ENCODE assay signal across 7 cellular contexts in genomic region chr12:6886206-6886999, GRCh38. TPM values are rescaled to one million over a fixed set of nuclear protein-coding genes. Genes with fewer than 3 reads are reported as not detected.
DNase-seq lines count a peak whose midpoint lies in the region; ATAC-seq, FAIRE-seq and TF ChIP-seq lines count a peak whose summit lies in the region.
"Not testable (repeated sequence)": the region's sequence is repeated elsewhere in the genome, so short reads cannot be mapped to it uniquely, and the experiment has no call there.

No MANE protein-coding gene starts in this region.

- not testable (repeated sequence) for H3K27me3 Mint-ChIP-seq in Caco-2 (ENCODE audit: insufficient read depth, unreplicated experiment); osteocyte (ENCODE audit: unreplicated experiment)

- not testable (repeated sequence) for H3K27me3 ChIP-seq in Caco-2 (replicated peaks; ENCODE audit: control insufficient read depth, insufficient read depth, low read length); HUES48 (ENCODE audit: control insufficient read depth, insufficient read depth, low read length); K562 (ENCODE audit: control insufficient read depth in 2 of 2, insufficient read depth in 2 of 2, low read length in 2 of 2); hepatocyte; mesenchymal stem cell (ENCODE audit: control insufficient read depth in 1 of 2, insufficient read depth in 1 of 2, low read length in 2 of 2)

- H2AK5ac ChIP-seq in mesenchymal stem cell (ENCODE audit: low read length, severe bottlenecking), result peak overlapping the region; percentile 82

- H4K8ac ChIP-seq in mesenchymal stem cell (ENCODE audit: low read length), result not testable (repeated sequence)

- H3K27ac ChIP-seq in HUES48 (ENCODE audit: low read depth, low read length) (peak overlapping the region; percentile 84), hepatocyte (peak overlapping the region; percentile 93), mesenchymal stem cell (ENCODE audit: low read length, poor library complexity, severe bottlenecking) (peak overlapping the region; percentile 79)
- not testable (repeated sequence) for H3K27ac ChIP-seq in K562 (ENCODE audit: extremely low read depth, low read depth, low read length)

- H3K79me1 ChIP-seq in mesenchymal stem cell (replicated peaks; ENCODE audit: low read length, poor library complexity, severe bottlenecking), result not testable (repeated sequence)

- not testable (repeated sequence) for TF ChIP-seq RAD21 in K562 (CRISPR knock-in tag; conservative IDR thresholded peaks at IDR 0.05 in 1 of 2, IDR thresholded peaks at IDR 0.05 in 1 of 2)

- POLR2A ChIA-PET in Caco-2 (lab: Charles Lee) (interaction anchor here (0.6 to 1.9 kb wide), 3 partner anchors 14 to 781 kb away, joined by 3 to 12 read pairs (median 4); partner anchors contain the start of gene SPSB2), K562 (lab: Yijun Ruan, JAX) (interaction anchor here (0.6 to 1.7 kb wide), 5 partner anchors 13 to 35 kb away, joined by 3 to 6 read pairs (median 4); partner anchors contain the start of genes SPSB2 and USP5)

- TF ChIP-seq CTCF in Caco-2 (IDR thresholded peaks at IDR 0.05; ENCODE audit: insufficient read depth in 1 of 2, low read depth in 1 of 2, low read length in 1 of 2, severe bottlenecking in 1 of 2, unreplicated experiment in 1 of 2); K562 (IDR thresholded peaks at IDR 0.05 in 2 of 3, conservative IDR thresholded peaks at IDR 0.05 in 1 of 3; ENCODE audit: insufficient read depth in 2 of 3, low read depth in 1 of 3, low read length in 3 of 3); hepatocyte (IDR thresholded peaks at IDR 0.05; ENCODE audit: poor library complexity); osteocyte (IDR thresholded peaks at IDR 0.05): not testable (repeated sequence)

- H3K36me3 ChIP-seq in Caco-2 (ENCODE audit: control insufficient read depth, insufficient read depth, low read length); hepatocyte (replicated peaks; ENCODE audit: insufficient read depth, low read depth): not testable (repeated sequence)
- peaks cover 21% of the 10 kb centered on the region for H3K36me3 ChIP-seq in HUES48 (ENCODE audit: control insufficient read depth, insufficient read depth, low read length)
- peaks cover 14% of the 10 kb centered on the region; the same call in 1 of the 3 replicates for H3K36me3 ChIP-seq in K562 (ENCODE audit: control insufficient read depth, insufficient read depth, low read length)
- peaks cover 15 to 25% of the 10 kb centered on the region in 2 experiments for H3K36me3 ChIP-seq in mesenchymal stem cell (ENCODE audit: control insufficient read depth in 1 of 2, insufficient read depth in 2 of 2, low read depth in 1 of 2, low read length in 2 of 2)

- not testable (repeated sequence) for H2BK12ac ChIP-seq in mesenchymal stem cell (ENCODE audit: low read length in 2 of 2)

- not testable (repeated sequence) for H3K9me3 ChIP-seq in Caco-2; HUES48 (ENCODE audit: control insufficient read depth, insufficient read depth, low read length); K562 (replicated peaks; ENCODE audit: control insufficient read depth, insufficient read depth, low read depth, low read length); hepatocyte (ENCODE audit: low read depth); mesenchymal stem cell (ENCODE audit: control insufficient read depth, low read length)

- H4K20me1 ChIP-seq in K562 (replicated peaks; ENCODE audit: control insufficient read depth, insufficient read depth, low read length); hepatocyte (ENCODE audit: insufficient read depth, poor library complexity, severe bottlenecking): not testable (repeated sequence)

- H3K4ac ChIP-seq in mesenchymal stem cell (ENCODE audit: low read depth in 1 of 2, low read length in 2 of 2), result not testable (repeated sequence)

- H3K18ac ChIP-seq in mesenchymal stem cell (ENCODE audit: low read depth in 1 of 2, low read length in 2 of 2), result not testable (repeated sequence)

- not testable (repeated sequence) for H3K23ac ChIP-seq in mesenchymal stem cell (ENCODE audit: low read length in 2 of 2)

- not testable (repeated sequence) for TF ChIP-seq POLR2A in K562 (conservative IDR thresholded peaks at IDR 0.05)

- peaks cover 83% of the 10 kb centered on the region for H3K36me3 Mint-ChIP-seq in Caco-2 (ENCODE audit: insufficient read depth, unreplicated experiment)
- not testable (repeated sequence) for H3K36me3 Mint-ChIP-seq in osteocyte (ENCODE audit: unreplicated experiment)

- H3K9me1 ChIP-seq in K562 (ENCODE audit: control insufficient read depth, insufficient read depth, low read length), result not testable (repeated sequence)

- not testable (repeated sequence) for H3K4me3 ChIP-seq in Caco-2 (ENCODE audit: low read depth, low read length); HUES48 (ENCODE audit: low read depth, low read length); K562; hepatocyte; mesenchymal stem cell (ENCODE audit: insufficient read depth in 1 of 2, low read depth in 1 of 2, low read length in 2 of 2)

- not testable (repeated sequence) for H3K4me2 ChIP-seq in K562 (ENCODE audit: insufficient read depth, low read length); mesenchymal stem cell (ENCODE audit: low read length, poor library complexity, severe bottlenecking)
- peak overlapping the region; percentile 55 for H3K4me2 ChIP-seq in hepatocyte

- not testable (repeated sequence) for H3K14ac ChIP-seq in mesenchymal stem cell (ENCODE audit: low read length in 2 of 2)

- H2BK120ac ChIP-seq in mesenchymal stem cell (ENCODE audit: low read depth, low read length), result not testable (repeated sequence)

- not testable (repeated sequence) for H2AFZ ChIP-seq in K562 (ENCODE audit: low read depth, low read length); mesenchymal stem cell (ENCODE audit: low read depth, low read length)
- peak overlapping the region; percentile 18 for H2AFZ ChIP-seq in hepatocyte

- peak overlapping the region; percentile 74 for H3K4me3 Mint-ChIP-seq in Caco-2 (ENCODE audit: unreplicated experiment)
- not testable (repeated sequence) for H3K4me3 Mint-ChIP-seq in osteocyte (ENCODE audit: unreplicated experiment)

- TF ChIP-seq EP300 in K562 (IDR thresholded peaks at IDR 0.05; ENCODE audit: low read length), result not testable (repeated sequence)

- BruUV-seq in Caco-2 (replicated peaks; lab: Mats Ljungman, UMichigan), result TSS peak; percentile 9
- not testable (repeated sequence) for BruUV-seq in K562 (replicated peaks; lab: Mats Ljungman, UMichigan)

- not testable (repeated sequence) for H3K9me3 Mint-ChIP-seq in Caco-2 (ENCODE audit: unreplicated experiment); osteocyte (ENCODE audit: unreplicated experiment)

- not testable (repeated sequence) for H3K79me2 ChIP-seq in K562 (ENCODE audit: control insufficient read depth, insufficient read depth, low read length); hepatocyte

- not testable (repeated sequence) for H4K91ac ChIP-seq in mesenchymal stem cell (ENCODE audit: low read length)

- not testable (repeated sequence) for ATAC-seq in K562

- not testable (repeated sequence) for H3K9me2 ChIP-seq in hepatocyte (replicated peaks; ENCODE audit: insufficient read depth)

- not testable (repeated sequence) for FAIRE-seq in K562 (lab: Jason Lieb, UNC)

- 46% methylated on average over 5 of the region's 15 CpGs for WGBS in K562 (ENCODE audit: insufficient coverage, low coverage, missing lambda C conversion rate)
- 32% methylated on average over 12 of the region's 15 CpGs for WGBS in hepatocyte (ENCODE audit: low lambda C conversion rate, missing lambda C conversion rate)
- whole genome bisulfite sequencing in mesenchymal stem cell, result 64% methylated on average over 4 of the region's 15 CpGs

- CTCF ChIA-PET in Caco-2 (lab: Charles Lee), result interaction anchor here (0.6 to 2.9 kb wide), 4 partner anchors 14 to 120 kb away, joined by 3 to 12 read pairs (median 3); partner anchors contain the start of gene SPSB2
- CTCF ChIA-PET in K562 (lab: Yijun Ruan, JAX; ENCODE audit: low intra/inter-chr PET ratio), result not testable (repeated sequence)

- H2BK15ac ChIP-seq in mesenchymal stem cell (ENCODE audit: low read depth, poor library complexity, severe bottlenecking), result not testable (repeated sequence)

- DNase-seq in Caco-2, result peak; percentile 88 to 94
- peak; percentile 17 for DNase-seq in OCI-M1 (lab: John Stamatoyannopoulos, UW)
- DNase-seq in K562 (ENCODE audit: extremely low read depth in 1 of 4, low spot score in 3 of 4); hepatocyte (ENCODE audit: low spot score); mesenchymal stem cell; osteocyte (ENCODE audit: extremely low spot score, unreplicated experiment): not testable (repeated sequence)

- intact Hi-C loops in Caco-2 (cut with micrococcal nuclease; ENCODE audit: unreplicated experiment), result loop anchor here (1.0 kb wide), 1 partner anchor 13 kb away; the partner anchor contains the start of gene SPSB2
- intact Hi-C loops in K562 (cut with micrococcal nuclease), result not testable (repeated sequence)

- H3K27ac Mint-ChIP-seq in Caco-2 (ENCODE audit: unreplicated experiment), result peak overlapping the region; percentile 98
- H3K27ac Mint-ChIP-seq in osteocyte (ENCODE audit: unreplicated experiment), result peak overlapping the region; percentile 35

- H2BK5ac ChIP-seq in mesenchymal stem cell (ENCODE audit: low read depth, low read length, poor library complexity, severe bottlenecking), result peak overlapping the region; percentile 90

- H3K4me1 Mint-ChIP-seq in Caco-2 (ENCODE audit: low read depth, unreplicated experiment), result peaks cover 21% of the 10 kb centered on the region
- not testable (repeated sequence) for H3K4me1 Mint-ChIP-seq in osteocyte (ENCODE audit: unreplicated experiment)

- in situ Hi-C loops in K562 (cut with MboI), result not testable (repeated sequence)

- H3K9ac ChIP-seq in HUES48 (ENCODE audit: low read depth, low read length); K562 (ENCODE audit: insufficient read depth in 1 of 2, low read depth in 2 of 2, low read length in 2 of 2); mesenchymal stem cell (ENCODE audit: low read length): not testable (repeated sequence)

- peaks cover 47% of the 10 kb centered on the region for H3K4me1 ChIP-seq in Caco-2
- H3K4me1 ChIP-seq in HUES48 (ENCODE audit: control insufficient read depth, insufficient read depth, low read length), result peaks cover 31% of the 10 kb centered on the region
- peaks cover 8 to 15% of the 10 kb centered on the region in 2 experiments; a peak in 4 of 5 replicates for H3K4me1 ChIP-seq in K562 (replicated peaks in 1 of 2; ENCODE audit: control insufficient read depth in 2 of 2, insufficient read depth in 2 of 2, low read length in 2 of 2)
- peaks cover 12% of the 10 kb centered on the region for H3K4me1 ChIP-seq in hepatocyte (ENCODE audit: insufficient read depth)
- H3K4me1 ChIP-seq in mesenchymal stem cell (ENCODE audit: control insufficient read depth, insufficient read depth, low read depth, low read length), result peaks cover 11% of the 10 kb centered on the region

RNA-seq across cellular contexts. Expression of gene SPSB2, which starts 13.3 kb away (rescaled TPM):
- total RNA-seq in Caco-2 (2022) (23.7 and 24.7 TPM in 2 replicates), K562 (2014; rRNA removed) (8.9 and 10.6 TPM in 2 replicates), K562 (2014; rRNA removed; fragmentation: Illumina TruSeq; extraction: Trizol) (1.3 and 1.6 TPM in 2 replicates), K562 (2015; rRNA removed; fragmentation: Illumina TruSeq; extraction: Trizol) (7.2 and 7.9 TPM in 2 replicates), K562 (2021) (7.5 and 9.4 TPM in 2 replicates), hepatocyte (10.8 and 14.1 TPM in 2 replicates), osteocyte (9.2 and 11.5 TPM in 2 replicates)
- total RNA-seq in K562 (2011; cell fraction: chromatin; rRNA removed; ENCODE audit: low replicate concordance), result 1.5 and 5.5 TPM in 2 replicates
- total RNA-seq in K562 (2011; cell fraction: nucleolus; rRNA removed), result 4.5 and 5.3 TPM in 2 replicates
- total RNA-seq in K562 (2011; cell fraction: nucleoplasm; rRNA removed), result 4.0 and 5.6 TPM in 2 replicates
- polyA plus RNA-seq in K562 (2011; rRNA removed) (1.9 and 3.0 TPM in 2 replicates), K562 (2014; fragmentation: Illumina TruSeq; extraction: Trizol) (1.4 and 5.5 TPM in 2 replicates), K562 (2014; fragmentation: Nextera tagmentation; extraction: Ambion mirVana) (under 1 TPM; 0.10 to 0.29 TPM), K562 (2014; rRNA removed) (10.5 and 13.7 TPM in 2 replicates), hepatocyte (11.0 and 13.8 TPM in 2 replicates)
- polyA plus RNA-seq in K562 (2011; cell fraction: cytosol; rRNA removed), result 5.1 and 8.3 TPM in 2 replicates
- polyA plus RNA-seq in K562 (2011; cell fraction: nucleus; rRNA removed), result 5.3 and 7.2 TPM in 2 replicates
- 5.7 and 6.2 TPM in 2 replicates for polyA plus RNA-seq in K562 (2012)
- 0.70 and 1.5 TPM in 2 replicates for polyA minus RNA-seq in K562 (2011; rRNA and poly(A)+ RNA removed)
- polyA minus RNA-seq in K562 (2011; cell fraction: cytosol; rRNA and poly(A)+ RNA removed), result 2.0 and 2.5 TPM in 2 replicates
- polyA minus RNA-seq in K562 (2011; cell fraction: nucleus; rRNA and poly(A)+ RNA removed), result 4.8 and 6.1 TPM in 2 replicates
- 6.3 TPM for polyA plus RNA-seq in mesenchymal stem cell (2013, experiment 1 of 2)
- polyA plus RNA-seq in mesenchymal stem cell (2013, experiment 2 of 2), result 6.7 TPM

RNA-seq across cellular contexts. Expression of gene LRRC23, which starts 18.2 kb away (rescaled TPM):
- total RNA-seq in Caco-2 (2022) (7.8 and 8.6 TPM in 2 replicates), K562 (2014; rRNA removed) (3.1 TPM in 2 replicates), K562 (2014; rRNA removed; fragmentation: Illumina TruSeq; extraction: Trizol) (4.2 and 4.3 TPM in 2 replicates), K562 (2015; rRNA removed; fragmentation: Illumina TruSeq; extraction: Trizol) (2.5 and 3.4 TPM in 2 replicates), K562 (2021) (2.1 and 3.0 TPM in 2 replicates), hepatocyte (8.2 and 9.3 TPM in 2 replicates), osteocyte (9.0 and 11.3 TPM in 2 replicates)
- 9.1 and 10.2 TPM in 2 replicates for total RNA-seq in K562 (2011; cell fraction: chromatin; rRNA removed; ENCODE audit: low replicate concordance)
- total RNA-seq in K562 (2011; cell fraction: nucleolus; rRNA removed), result 4.8 and 5.7 TPM in 2 replicates
- total RNA-seq in K562 (2011; cell fraction: nucleoplasm; rRNA removed), result 4.7 and 5.9 TPM in 2 replicates
- polyA plus RNA-seq in K562 (2011; rRNA removed) (7.0 and 7.8 TPM in 2 replicates), K562 (2014; fragmentation: Illumina TruSeq; extraction: Trizol) (4.4 and 5.3 TPM in 2 replicates), K562 (2014; fragmentation: Nextera tagmentation; extraction: Ambion mirVana) (1 to 10 TPM; 2.7 to 2.8 TPM), K562 (2014; rRNA removed) (2.2 and 4.6 TPM in 2 replicates), hepatocyte (9.9 and 12.9 TPM in 2 replicates)
- polyA plus RNA-seq in K562 (2011; cell fraction: cytosol; rRNA removed), result 5.4 and 7.8 TPM in 2 replicates
- 6.2 and 7.4 TPM in 2 replicates for polyA plus RNA-seq in K562 (2011; cell fraction: nucleus; rRNA removed)
- 3.9 and 8.8 TPM in 2 replicates for polyA plus RNA-seq in K562 (2012)
- 4.8 and 6.5 TPM in 2 replicates for polyA minus RNA-seq in K562 (2011; rRNA and poly(A)+ RNA removed)
- 2.4 TPM in 1 of 2 replicates, not detected in the other for polyA minus RNA-seq in K562 (2011; cell fraction: cytosol; rRNA and poly(A)+ RNA removed)
- 1.1 and 6.7 TPM in 2 replicates for polyA minus RNA-seq in K562 (2011; cell fraction: nucleus; rRNA and poly(A)+ RNA removed)
- 6.1 TPM for polyA plus RNA-seq in mesenchymal stem cell (2013, experiment 1 of 2)
- polyA plus RNA-seq in mesenchymal stem cell (2013, experiment 2 of 2), result 6.3 TPM

RNA-seq across cellular contexts. Expression of gene TPI1, which starts 19.1 kb away (rescaled TPM):
- 1,141 and 1,254 TPM in 2 replicates for total RNA-seq in Caco-2 (2022)
- total RNA-seq in K562 (2011; cell fraction: chromatin; rRNA removed; ENCODE audit: low replicate concordance), result 247 and 515 TPM in 2 replicates
- 482 and 515 TPM in 2 replicates for total RNA-seq in K562 (2011; cell fraction: nucleolus; rRNA removed)
- 405 and 412 TPM in 2 replicates for total RNA-seq in K562 (2011; cell fraction: nucleoplasm; rRNA removed)
- total RNA-seq in K562 (2014; rRNA removed), result 810 and 1,081 TPM in 2 replicates
- total RNA-seq in K562 (2014; rRNA removed; fragmentation: Illumina TruSeq; extraction: Trizol), result 553 and 662 TPM in 2 replicates
- total RNA-seq in K562 (2015; rRNA removed; fragmentation: Illumina TruSeq; extraction: Trizol), result 816 and 892 TPM in 2 replicates
- total RNA-seq in K562 (2021), result 678 and 684 TPM in 2 replicates
- 1,939 and 1,978 TPM in 2 replicates for polyA plus RNA-seq in K562 (2011; rRNA removed)
- polyA plus RNA-seq in K562 (2011; cell fraction: cytosol; rRNA removed), result 2,885 and 2,924 TPM in 2 replicates
- polyA plus RNA-seq in K562 (2011; cell fraction: nucleus; rRNA removed), result 1,145 and 1,403 TPM in 2 replicates
- polyA plus RNA-seq in K562 (2012), result 681 and 688 TPM in 2 replicates
- polyA plus RNA-seq in K562 (2014; fragmentation: Illumina TruSeq; extraction: Trizol), result 1,007 and 1,220 TPM in 2 replicates
- polyA plus RNA-seq in K562 (2014; fragmentation: Nextera tagmentation; extraction: Ambion mirVana), result 1,000 to 10,000 TPM; 4,965 to 4,971 TPM
- 764 and 829 TPM in 2 replicates for polyA plus RNA-seq in K562 (2014; rRNA removed)
- polyA minus RNA-seq in K562 (2011; rRNA and poly(A)+ RNA removed), result 1,244 and 1,320 TPM in 2 replicates
- 431 and 480 TPM in 2 replicates for polyA minus RNA-seq in K562 (2011; cell fraction: cytosol; rRNA and poly(A)+ RNA removed)
- polyA minus RNA-seq in K562 (2011; cell fraction: nucleus; rRNA and poly(A)+ RNA removed), result 154 and 318 TPM in 2 replicates
- total RNA-seq in hepatocyte, result 571 and 614 TPM in 2 replicates
- 891 and 918 TPM in 2 replicates for polyA plus RNA-seq in hepatocyte
- 589 TPM for polyA plus RNA-seq in mesenchymal stem cell (2013, experiment 1 of 2)
- polyA plus RNA-seq in mesenchymal stem cell (2013, experiment 2 of 2), result 572 TPM
- 408 and 415 TPM in 2 replicates for total RNA-seq in osteocyte

RNA-seq across cellular contexts. Expression of gene ENO2, which starts 28.0 kb away (rescaled TPM):
- 23.2 and 25.3 TPM in 2 replicates for total RNA-seq in Caco-2 (2022)
- 58.9 and 105 TPM in 2 replicates for total RNA-seq in K562 (2011; cell fraction: chromatin; rRNA removed; ENCODE audit: low replicate concordance)
- total RNA-seq in K562 (2011; cell fraction: nucleolus; rRNA removed), result 52.2 and 55.9 TPM in 2 replicates
- total RNA-seq in K562 (2011; cell fraction: nucleoplasm; rRNA removed), result 54.7 and 61.2 TPM in 2 replicates
- 10.9 and 14.1 TPM in 2 replicates for total RNA-seq in K562 (2014; rRNA removed)
- 10.2 and 12.4 TPM in 2 replicates for total RNA-seq in K562 (2014; rRNA removed; fragmentation: Illumina TruSeq; extraction: Trizol)
- 13.0 and 13.9 TPM in 2 replicates for total RNA-seq in K562 (2015; rRNA removed; fragmentation: Illumina TruSeq; extraction: Trizol)
- 18.1 and 20.3 TPM in 2 replicates for total RNA-seq in K562 (2021)
- 43.3 and 70.5 TPM in 2 replicates for polyA plus RNA-seq in K562 (2011; rRNA removed)
- 33.7 and 81.5 TPM in 2 replicates for polyA plus RNA-seq in K562 (2011; cell fraction: cytosol; rRNA removed)
- polyA plus RNA-seq in K562 (2011; cell fraction: nucleus; rRNA removed), result 166 and 226 TPM in 2 replicates
- 49.7 and 51.0 TPM in 2 replicates for polyA plus RNA-seq in K562 (2012)
- 22.8 and 25.2 TPM in 2 replicates for polyA plus RNA-seq in K562 (2014; fragmentation: Illumina TruSeq; extraction: Trizol)
- 10 to 100 TPM; 23.2 to 27.6 TPM for polyA plus RNA-seq in K562 (2014; fragmentation: Nextera tagmentation; extraction: Ambion mirVana)
- polyA plus RNA-seq in K562 (2014; rRNA removed), result 20.5 and 21.0 TPM in 2 replicates
- polyA minus RNA-seq in K562 (2011; rRNA and poly(A)+ RNA removed), result 24.6 and 30.6 TPM in 2 replicates
- polyA minus RNA-seq in K562 (2011; cell fraction: cytosol; rRNA and poly(A)+ RNA removed), result 11.5 and 21.7 TPM in 2 replicates
- 18.6 and 33.5 TPM in 2 replicates for polyA minus RNA-seq in K562 (2011; cell fraction: nucleus; rRNA and poly(A)+ RNA removed)
- 11.1 and 11.8 TPM in 2 replicates for total RNA-seq in hepatocyte
- polyA plus RNA-seq in hepatocyte, result 14.2 and 18.8 TPM in 2 replicates
- 22.7 TPM for polyA plus RNA-seq in mesenchymal stem cell (2013, experiment 1 of 2)
- 20.2 TPM for polyA plus RNA-seq in mesenchymal stem cell (2013, experiment 2 of 2)
- 21.5 and 24.1 TPM in 2 replicates for total RNA-seq in osteocyte

RNA-seq across cellular contexts. Expression of gene USP5, which starts 34.5 kb away (rescaled TPM):
- total RNA-seq in Caco-2 (2022) (226 and 230 TPM in 2 replicates), K562 (2014; rRNA removed) (64.3 and 69.8 TPM in 2 replicates), K562 (2014; rRNA removed; fragmentation: Illumina TruSeq; extraction: Trizol) (26.3 and 32.5 TPM in 2 replicates), K562 (2015; rRNA removed; fragmentation: Illumina TruSeq; extraction: Trizol) (59.4 and 59.8 TPM in 2 replicates), K562 (2021) (103 and 107 TPM in 2 replicates), hepatocyte (60.5 and 61.6 TPM in 2 replicates), osteocyte (113 and 114 TPM in 2 replicates)
- 34.6 and 100 TPM in 2 replicates for total RNA-seq in K562 (2011; cell fraction: chromatin; rRNA removed; ENCODE audit: low replicate concordance)
- 63.3 and 65.9 TPM in 2 replicates for total RNA-seq in K562 (2011; cell fraction: nucleolus; rRNA removed)
- total RNA-seq in K562 (2011; cell fraction: nucleoplasm; rRNA removed), result 36.9 and 44.7 TPM in 2 replicates
- polyA plus RNA-seq in K562 (2011; rRNA removed) (48.6 and 52.9 TPM in 2 replicates), K562 (2014; fragmentation: Illumina TruSeq; extraction: Trizol) (72.8 and 91.3 TPM in 2 replicates), K562 (2014; fragmentation: Nextera tagmentation; extraction: Ambion mirVana) (1 to 10 TPM; 1.4 to 3.4 TPM), K562 (2014; rRNA removed) (44.9 and 45.4 TPM in 2 replicates), hepatocyte (73.7 and 78.9 TPM in 2 replicates)
- polyA plus RNA-seq in K562 (2011; cell fraction: cytosol; rRNA removed), result 43.0 and 64.9 TPM in 2 replicates
- polyA plus RNA-seq in K562 (2011; cell fraction: nucleus; rRNA removed), result 84.2 and 119 TPM in 2 replicates
- 53.9 and 72.4 TPM in 2 replicates for polyA plus RNA-seq in K562 (2012)
- 54.8 and 77.1 TPM in 2 replicates for polyA minus RNA-seq in K562 (2011; rRNA and poly(A)+ RNA removed)
- polyA minus RNA-seq in K562 (2011; cell fraction: cytosol; rRNA and poly(A)+ RNA removed), result 44.9 and 47.5 TPM in 2 replicates
- polyA minus RNA-seq in K562 (2011; cell fraction: nucleus; rRNA and poly(A)+ RNA removed), result 22.6 and 28.9 TPM in 2 replicates
- polyA plus RNA-seq in mesenchymal stem cell (2013, experiment 1 of 2), result 77.2 TPM
- polyA plus RNA-seq in mesenchymal stem cell (2013, experiment 2 of 2), result 74.0 TPM
